In the genomic region with DNA sequence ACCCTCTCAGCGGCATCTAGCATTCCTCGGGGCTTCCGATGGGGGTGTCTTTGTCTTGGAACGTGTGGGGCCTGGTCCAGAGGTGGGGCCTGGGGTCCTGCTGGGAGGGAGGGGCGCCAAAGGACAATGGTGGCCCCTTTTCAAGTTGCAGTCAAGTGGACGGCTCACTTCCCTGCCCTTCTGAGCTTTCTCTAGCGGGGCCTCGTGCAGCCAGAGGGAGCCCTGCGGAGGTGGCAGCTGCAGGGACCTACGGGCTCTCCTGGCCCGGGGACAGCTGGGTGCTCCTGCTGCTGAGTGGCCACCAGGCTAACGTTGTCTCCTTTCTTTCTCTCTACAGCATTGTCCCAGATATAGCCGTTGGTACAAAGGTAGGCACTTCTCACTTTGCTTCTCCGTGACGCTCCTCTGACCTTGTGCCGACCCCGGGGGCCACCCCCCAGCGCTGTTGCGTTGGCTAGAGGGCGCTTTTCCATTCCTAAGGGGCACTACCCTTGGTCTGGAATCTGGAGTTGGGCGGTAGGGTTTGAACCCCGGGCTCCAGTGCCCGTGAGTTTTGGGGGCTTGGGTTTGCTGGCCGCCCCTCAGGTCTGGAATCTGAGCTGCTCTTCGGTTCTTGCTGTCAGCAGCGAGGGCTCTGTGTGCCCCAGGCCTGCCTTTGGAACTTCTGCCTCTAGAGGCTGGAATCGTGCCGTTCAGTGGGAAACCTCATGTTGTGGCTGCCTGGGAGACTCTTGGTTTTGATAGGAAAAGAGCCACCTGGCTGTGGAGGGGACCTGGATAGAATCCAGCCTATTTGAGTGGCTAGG, we compare ENCODE assay signal across 6 cellular contexts. TPM values are rescaled to one million over a fixed set of nuclear protein-coding genes. Genes with fewer than 3 reads are reported as not detected.
DNase-seq lines count a peak whose midpoint lies in the region; ATAC-seq, FAIRE-seq and TF ChIP-seq lines count a peak whose summit lies in the region.

No MANE protein-coding gene starts in this region.

- no peaks in the 10 kb centered on the region for H3K9me3 ChIP-seq in A549
- H3K9me3 ChIP-seq in ovary, result no peaks in the 10 kb centered on the region

- ATAC-seq in A549, result peak in 1 of 2 experiments; percentile 4; a peak in 3 of 6 replicates
- no peak for ATAC-seq in central memory CD8-positive, alpha-beta T cell (replicated peaks; ENCODE audit: extremely low read depth, poor library complexity, severe bottlenecking)
- ATAC-seq in HG02623 (IDR thresholded peaks at IDR 0.05; ENCODE audit: unreplicated experiment), result no peak

- H3K4me3 Mint-ChIP-seq in central memory CD8-positive, alpha-beta T cell, result peak overlapping the region; percentile 94

- FAIRE-seq in A549 (lab: Jason Lieb, UNC) (no peak), H54 (lab: Jason Lieb, UNC) (no peak)

- peaks cover 57% of the 10 kb centered on the region for H3K4me1 Mint-ChIP-seq in central memory CD8-positive, alpha-beta T cell

- CTCF ChIA-PET in A549 (lab: Yijun Ruan, JAX), result interaction anchor here (0.9 to 1.3 kb wide), 4 partner anchors 13 to 29 kb away, joined by 3 to 5 read pairs (median 4); no protein-coding TSS in a partner anchor

- no peaks in the 10 kb centered on the region for H3K36me3 ChIP-seq in ovary

- TF ChIP-seq POLR2A in A549 (IDR thresholded peaks at IDR 0.05; ENCODE audit: low read length) (no peak), ovary (IDR thresholded peaks at IDR 0.05) (no peak), H54 (IDR thresholded peaks at IDR 0.05; ENCODE audit: low read depth, low read length) (no peak)

- H3K27me3 Mint-ChIP-seq in central memory CD8-positive, alpha-beta T cell, result no peaks in the 10 kb centered on the region

- H3K36me3 Mint-ChIP-seq in central memory CD8-positive, alpha-beta T cell (ENCODE audit: insufficient read depth), result peaks cover 49% of the 10 kb centered on the region

- POLR2A ChIA-PET in A549 (lab: Yijun Ruan, JAX), result interaction anchor here (0.6 to 1.2 kb wide), 3 partner anchors 16 to 131 kb away, joined by 3 to 6 read pairs (median 4); no protein-coding TSS in a partner anchor

- H3K27ac ChIP-seq in A549 (peak overlapping the region; percentile 100), ovary (no peak overlapping the region)

- H3K27me3 ChIP-seq in ovary, result no peaks in the 10 kb centered on the region

- H3K4me2 ChIP-seq in A549, result peak overlapping the region; percentile 86

- DNase-seq in A549 (ENCODE audit: low read depth in 1 of 2, low spot score in 1 of 2), result no peak
- no peak for DNase-seq in Jurkat, Clone E6-1 (ENCODE audit: low read depth, low spot score)
- no peak for DNase-seq in central memory CD8-positive, alpha-beta T cell (ENCODE audit: low spot score in 2 of 2)
- DNase-seq in ovary, result peak in 3 of 5 donors; percentile 41 to 48 (median 47)
- no peak for DNase-seq in H54 (ENCODE audit: insufficient read length, low spot score)

- peak; percentile 27; the same call in 2 of the 3 replicates for TF ChIP-seq CTCF in A549 (IDR thresholded peaks at IDR 0.05)
- TF ChIP-seq CTCF in ovary (IDR thresholded peaks at IDR 0.05), result no peak

- peak overlapping the region; percentile 100 for H3K4me3 ChIP-seq in A549
- peak overlapping the region; percentile 91 for H3K4me3 ChIP-seq in Jurkat, Clone E6-1 (ENCODE audit: low read length)
- peak overlapping the region; percentile 68 for H3K4me3 ChIP-seq in ovary

- TF ChIP-seq RAD21 in A549 (conservative IDR thresholded peaks at IDR 0.05 in 1 of 2, IDR thresholded peaks at IDR 0.05 in 1 of 2), result no peak

- H3K27ac Mint-ChIP-seq in central memory CD8-positive, alpha-beta T cell (ENCODE audit: low read depth), result peak overlapping the region; percentile 90

- intact Hi-C loops in ovary (cut with DNase I), result loop anchor here in 2 of 4 donors (10.0 kb wide), 1 partner anchor 116 kb away; a partner anchor contains a TSS

- H3K4me1 ChIP-seq in A549 (peaks cover 50% of the 10 kb centered on the region), ovary (ENCODE audit: insufficient read depth) (peaks cover 46% of the 10 kb centered on the region)

- TF ChIP-seq EP300 in A549 (IDR thresholded peaks at IDR 0.05) (no peak), ovary (IDR thresholded peaks at IDR 0.05) (no peak)

- WGBS in A549 (ENCODE audit: missing lambda C conversion rate), result 2% methylated on average over 8 of the region's 28 CpGs
- 9 to 10% (median 10%) methylated on average over 28 of the region's 28 CpGs for WGBS in ovary, 3 donors

- H3K9me3 Mint-ChIP-seq in central memory CD8-positive, alpha-beta T cell, result no peaks in the 10 kb centered on the region

TF ChIP-seq in A549, 52 proteins besides CTCF, POLR2A, EP300 and RAD21:
- TF ChIP-seq SREBF2 (IDR thresholded peaks at IDR 0.05) (no peak), CBX8 (IDR thresholded peaks at IDR 0.05) (no peak)

RNA-seq across cellular contexts. Expression of a gene that starts 2.0 kb away (rescaled TPM):
- 144 and 207 TPM in 2 replicates for polyA plus RNA-seq in A549 (2011; rRNA removed)
- polyA plus RNA-seq in A549 (2012; cell fraction: cytosol; rRNA removed), result 326 and 379 TPM in 2 replicates
- 472 and 807 TPM in 2 replicates for polyA plus RNA-seq in A549 (2012; cell fraction: nucleus; rRNA removed)
- 264 to 299 TPM (median 285 TPM) in 3 replicates for polyA plus RNA-seq in A549 (2017; fragmentation: RNase III; extraction: RNeasy Plus Mini Kit Qiagen cat#74134 plus additional on column Dnase treatment)
- 224 and 254 TPM in 2 replicates for polyA minus RNA-seq in A549 (2011; rRNA and poly(A)+ RNA removed)
- polyA plus RNA-seq in Jurkat, Clone E6-1 (2012; ENCODE audit: insufficient read depth, insufficient read length), result 488 TPM
- 100 to 1,000 TPM in 6 of 7 donors, 10 to 100 TPM in 1; 73.4 to 312 (median 233) TPM for total RNA-seq in ovary
- 100 to 1,000 TPM in 1 of 2 donors, 10 to 100 TPM in 1; 94.4 to 112 TPM for polyA plus RNA-seq in ovary

RNA-seq across cellular contexts. Expression of a gene that starts 22.5 kb away (rescaled TPM):
- polyA plus RNA-seq in A549 (2011; rRNA removed) (2.6 and 3.2 TPM in 2 replicates), A549 (2017; fragmentation: RNase III; extraction: RNeasy Plus Mini Kit Qiagen cat#74134 plus additional on column Dnase treatment) (3.5 to 4.2 TPM (median 3.7 TPM) in 3 replicates), ovary (under 1 TPM; 0.18 to 0.24 TPM)
- polyA plus RNA-seq in A549 (2012; cell fraction: cytosol; rRNA removed), result 4.1 and 7.6 TPM in 2 replicates
- polyA plus RNA-seq in A549 (2012; cell fraction: nucleus; rRNA removed), result 9.8 and 12.3 TPM in 2 replicates
- polyA minus RNA-seq in A549 (2011; rRNA and poly(A)+ RNA removed), result 4.2 and 6.4 TPM in 2 replicates
- not detected for polyA plus RNA-seq in Jurkat, Clone E6-1 (2012; ENCODE audit: insufficient read depth, insufficient read length)
- 10 to 100 TPM in 1 of 7 donors, 1 to 10 TPM in 1, under 1 TPM in 3, not detected in 2; 0.36 to 11.4 (median 0.80) TPM for total RNA-seq in ovary

RNA-seq across cellular contexts. Expression of a gene that starts 28.4 kb away (rescaled TPM):
- polyA plus RNA-seq in A549 (2011; rRNA removed), result 0.15 and 0.31 TPM in 2 replicates
- polyA plus RNA-seq in A549 (2012; cell fraction: cytosol; rRNA removed), result 0.16 and 0.26 TPM in 2 replicates
- polyA plus RNA-seq in A549 (2012; cell fraction: nucleus; rRNA removed), result 4.7 and 5.9 TPM in 2 replicates
- polyA plus RNA-seq in A549 (2017; fragmentation: RNase III; extraction: RNeasy Plus Mini Kit Qiagen cat#74134 plus additional on column Dnase treatment), result 0.26 to 0.55 TPM (median 0.32 TPM) in 3 replicates
- not detected in 2 replicates for polyA minus RNA-seq in A549 (2011; rRNA and poly(A)+ RNA removed)
- not detected for polyA plus RNA-seq in Jurkat, Clone E6-1 (2012; ENCODE audit: insufficient read depth, insufficient read length)
- total RNA-seq in ovary, result 1 to 10 TPM in 1 of 7 donors, not detected in 6; 1.0 TPM
- polyA plus RNA-seq in ovary, result under 1 TPM in 1 of 2 donors, not detected in 1; 0.11 TPM

RNA-seq across cellular contexts. Expression of a gene that starts 41.5 kb away (rescaled TPM):
- polyA plus RNA-seq in A549 (2011; rRNA removed) (0.21 and 0.36 TPM in 2 replicates), A549 (2017; fragmentation: RNase III; extraction: RNeasy Plus Mini Kit Qiagen cat#74134 plus additional on column Dnase treatment) (0.18 to 0.39 TPM (median 0.24 TPM) in 3 replicates), ovary (not detected)
- 0.53 and 0.69 TPM in 2 replicates for polyA plus RNA-seq in A549 (2012; cell fraction: cytosol; rRNA removed)
- polyA plus RNA-seq in A549 (2012; cell fraction: nucleus; rRNA removed), result 0.34 and 0.65 TPM in 2 replicates
- 0.44 TPM in 1 of 2 replicates, not detected in the other for polyA minus RNA-seq in A549 (2011; rRNA and poly(A)+ RNA removed)
- not detected for polyA plus RNA-seq in Jurkat, Clone E6-1 (2012; ENCODE audit: insufficient read depth, insufficient read length)
- total RNA-seq in ovary, result under 1 TPM in 1 of 7 donors, not detected in 6; 0.41 TPM

RNA-seq across cellular contexts. Expression of a gene that starts 48.4 kb away (rescaled TPM):
- 38.3 and 46.5 TPM in 2 replicates for polyA plus RNA-seq in A549 (2011; rRNA removed)
- polyA plus RNA-seq in A549 (2012; cell fraction: cytosol; rRNA removed), result 44.9 and 58.4 TPM in 2 replicates
- 75.9 and 95.3 TPM in 2 replicates for polyA plus RNA-seq in A549 (2012; cell fraction: nucleus; rRNA removed)
- 56.9 to 62.7 TPM (median 61.4 TPM) in 3 replicates for polyA plus RNA-seq in A549 (2017; fragmentation: RNase III; extraction: RNeasy Plus Mini Kit Qiagen cat#74134 plus additional on column Dnase treatment)
- polyA minus RNA-seq in A549 (2011; rRNA and poly(A)+ RNA removed), result 43.2 and 57.3 TPM in 2 replicates
- not detected for polyA plus RNA-seq in Jurkat, Clone E6-1 (2012; ENCODE audit: insufficient read depth, insufficient read length)
- total RNA-seq in ovary, result 10 to 100 TPM in 1 of 7 donors, 1 to 10 TPM in 3, under 1 TPM in 3; 0.08 to 44.0 (median 1.4) TPM
- polyA plus RNA-seq in ovary, result under 1 TPM; 0.12 to 0.19 TPM

Comparison
In these comparisons a context has a peak if more than half of its experiments do, and no peak if none do; other contexts are left out.
1. DNase-seq: peak in ovary (3 of 5); none in A549 (0 of 2), Jurkat, Clone E6-1 (single experiment), central memory CD8-positive, alpha-beta T cell (0 of 2) and H54 (single experiment).
2. H3K27ac ChIP-seq: peak in A549 (2 of 2); none in ovary (0 of 2).
3. Peak in every context shown above with its lines, with median percentiles within 50 percentile points of each other: H3K4me3 ChIP-seq.